17 cellular contexts compared by ENCODE assay signal in the genomic region with DNA sequence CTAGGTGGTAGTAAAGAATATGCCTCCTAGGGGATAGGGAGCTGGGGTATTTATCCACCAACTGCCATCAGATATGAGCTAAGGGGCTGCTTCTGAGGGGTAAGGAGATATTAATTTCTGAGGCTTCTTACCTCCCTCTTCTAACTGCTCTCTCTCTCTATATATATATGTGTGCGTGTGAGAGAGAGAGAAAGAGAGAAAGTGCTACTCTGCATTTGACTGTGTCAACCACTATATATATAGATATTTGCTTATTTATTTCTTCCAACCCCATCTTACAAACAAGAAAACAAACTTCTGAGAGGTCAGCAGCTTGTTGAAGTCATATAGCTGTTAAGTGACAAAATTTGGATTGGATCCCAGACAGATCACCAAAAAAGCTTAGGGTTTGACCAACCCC. TPM values are rescaled to one million over a fixed set of nuclear protein-coding genes. Genes with fewer than 3 reads are reported as not detected.
DNase-seq lines count a peak whose midpoint lies in the region; ATAC-seq lines count a peak whose summit lies in the region.
"Had no signal": no experiment of that assay in that cellular context is flagged by ENCODE, and none has a peak within 500 bp of the region (broad histone marks: within the 10 kb centered on the region; RNA-seq: fewer than 3 reads in every experiment).

No MANE protein-coding gene starts in this region.

- H3K36me3 Mint-ChIP-seq in stimulated activated effector memory CD8-positive, alpha-beta T cell treated with anti-CD3 and anti-CD28 coated beads, Interleukin-12 subunit alpha, Interleukin-12 subunit beta, amount 100 ng/mL, for 72 hours: no peaks in the 10 kb centered on the region
- H3K36me3 Mint-ChIP-seq: CD14-positive monocyte, IgD-negative memory B cell had no signal

- no peaks in the 10 kb centered on the region for H3K36me3 ChIP-seq in mesenchymal stem cell (ENCODE audit: control insufficient read depth in 1 of 2, insufficient read depth in 2 of 2, low read depth in 1 of 2, low read length in 2 of 2)

- DNase-seq in GM19238 (ENCODE audit: insufficient read length, low spot score) (no peak), NCI-H2171 (lab: John Stamatoyannopoulos, UW) (no peak), mesenchymal stem cell (no peak)
- no peak for DNase-seq in stimulated activated effector memory CD8-positive, alpha-beta T cell treated with anti-CD3 and anti-CD28 coated beads, Interleukin-12 subunit alpha, Interleukin-12 subunit beta, amount 100 ng/mL, for 72 hours (ENCODE audit: low spot score in 2 of 2)
- DNase-seq: GM23248, H9, NCI-H1105, NCI-H146, NCI-H2029 treated with DMSO at 0.1 percent for 48 hours, NCI-H526, Right ventricle myocardium superior had no signal

- no peak overlapping the region for H4K8ac ChIP-seq in mesenchymal stem cell (ENCODE audit: low read length)

- no peak overlapping the region for H2AFZ ChIP-seq in mesenchymal stem cell (ENCODE audit: low read depth, low read length)

- H2BK15ac ChIP-seq in mesenchymal stem cell (ENCODE audit: low read depth, poor library complexity, severe bottlenecking): no peak overlapping the region

- H2AK5ac ChIP-seq in mesenchymal stem cell (ENCODE audit: low read length, severe bottlenecking): no peak overlapping the region

- no peak overlapping the region for H4K91ac ChIP-seq in mesenchymal stem cell (ENCODE audit: low read length)

- no peak overlapping the region for H3K4ac ChIP-seq in mesenchymal stem cell (ENCODE audit: low read depth in 1 of 2, low read length in 2 of 2)

- H2BK12ac ChIP-seq in mesenchymal stem cell (ENCODE audit: low read length in 2 of 2): no peak overlapping the region

- no peak overlapping the region for H3K4me3 ChIP-seq in mesenchymal stem cell (ENCODE audit: insufficient read depth in 1 of 2, low read depth in 1 of 2, low read length in 2 of 2)
- H3K4me3 ChIP-seq: GM23248 had no signal

- no peak overlapping the region for H3K27ac Mint-ChIP-seq in stimulated activated effector memory CD8-positive, alpha-beta T cell treated with anti-CD3 and anti-CD28 coated beads, Interleukin-12 subunit alpha, Interleukin-12 subunit beta, amount 100 ng/mL, for 72 hours
- H3K27ac Mint-ChIP-seq: CD14-positive monocyte, H9, IgD-negative memory B cell had no signal

- no peak overlapping the region for H3K4me2 ChIP-seq in mesenchymal stem cell (ENCODE audit: low read length, poor library complexity, severe bottlenecking)

- H3K27me3 ChIP-seq in layer of hippocampus (ENCODE audit: control insufficient read depth, insufficient read depth, low read length): no peaks in the 10 kb centered on the region
- no peaks in the 10 kb centered on the region for H3K27me3 ChIP-seq in mesenchymal stem cell (ENCODE audit: control insufficient read depth in 1 of 2, insufficient read depth in 1 of 2, low read length in 2 of 2)

- no peaks in the 10 kb centered on the region for H3K9me3 Mint-ChIP-seq in stimulated activated effector memory CD8-positive, alpha-beta T cell treated with anti-CD3 and anti-CD28 coated beads, Interleukin-12 subunit alpha, Interleukin-12 subunit beta, amount 100 ng/mL, for 72 hours
- H3K9me3 Mint-ChIP-seq: H9, IgD-negative memory B cell had no signal

- H3K9me3 ChIP-seq in mesenchymal stem cell (ENCODE audit: control insufficient read depth, low read length): no peaks in the 10 kb centered on the region

- H3K4me3 Mint-ChIP-seq in stimulated activated effector memory CD8-positive, alpha-beta T cell treated with anti-CD3 and anti-CD28 coated beads, Interleukin-12 subunit alpha, Interleukin-12 subunit beta, amount 100 ng/mL, for 72 hours: no peak overlapping the region
- H3K4me3 Mint-ChIP-seq: CD14-positive monocyte, H9, IgD-negative memory B cell had no signal

- H3K27ac ChIP-seq in angular gyrus (ENCODE audit: low read depth, low read length) (peak overlapping the region; percentile 99), layer of hippocampus (ENCODE audit: low read depth, low read length) (peak overlapping the region; percentile 93), mesenchymal stem cell (ENCODE audit: low read length, poor library complexity, severe bottlenecking) (no peak overlapping the region)
- H3K27ac ChIP-seq: GM23248 had no signal

- H3K23ac ChIP-seq in mesenchymal stem cell (ENCODE audit: low read length in 2 of 2): no peak overlapping the region

- H2BK120ac ChIP-seq in mesenchymal stem cell (ENCODE audit: low read depth, low read length): no peak overlapping the region

- no peak overlapping the region for H2BK5ac ChIP-seq in mesenchymal stem cell (ENCODE audit: low read depth, low read length, poor library complexity, severe bottlenecking)

- ATAC-seq in GM21619 (IDR thresholded peaks at IDR 0.05; ENCODE audit: unreplicated experiment) (peak; percentile 60), HG02884 (IDR thresholded peaks at IDR 0.05; ENCODE audit: unreplicated experiment) (peak; percentile 82)
- no peak for ATAC-seq in stimulated activated effector memory CD8-positive, alpha-beta T cell treated with anti-CD3 and anti-CD28 coated beads, Interleukin-12 subunit alpha, Interleukin-12 subunit beta, amount 100 ng/mL, for 72 hours

- peaks cover 5% of the 10 kb centered on the region for H3K4me1 Mint-ChIP-seq in stimulated activated effector memory CD8-positive, alpha-beta T cell treated with anti-CD3 and anti-CD28 coated beads, Interleukin-12 subunit alpha, Interleukin-12 subunit beta, amount 100 ng/mL, for 72 hours
- H3K4me1 Mint-ChIP-seq: CD14-positive monocyte, IgD-negative memory B cell had no signal

- no peak overlapping the region for H3K18ac ChIP-seq in mesenchymal stem cell (ENCODE audit: low read depth in 1 of 2, low read length in 2 of 2)

- no peaks in the 10 kb centered on the region for H3K79me1 ChIP-seq in mesenchymal stem cell (replicated peaks; ENCODE audit: low read length, poor library complexity, severe bottlenecking)

- no peak overlapping the region for H3K14ac ChIP-seq in mesenchymal stem cell (ENCODE audit: low read length in 2 of 2)

- no peak overlapping the region for H3K9ac ChIP-seq in mesenchymal stem cell (ENCODE audit: low read length)
- H3K9ac ChIP-seq: GM23248 had no signal

- no peaks in the 10 kb centered on the region for H3K4me1 ChIP-seq in mesenchymal stem cell (ENCODE audit: control insufficient read depth, insufficient read depth, low read depth, low read length)

- WGBS in mesenchymal stem cell: no CpG with 5 or more reads among the region's 1 CpG

RNA-seq across cellular contexts. Expression of gene HEPACAM, which starts 5.9 kb away (rescaled TPM):
- not detected for polyA plus RNA-seq in mesenchymal stem cell (2013, experiment 1 of 2)
- polyA plus RNA-seq in mesenchymal stem cell (2013, experiment 2 of 2): not detected
- polyA plus RNA-seq: CD14-positive monocyte, GM23248, IgD-negative memory B cell had no signal

RNA-seq across cellular contexts. Expression of gene CCDC15, which starts 12.3 kb away (rescaled TPM):
- 0.66 TPM for polyA plus RNA-seq in mesenchymal stem cell (2013, experiment 1 of 2)
- 0.60 TPM for polyA plus RNA-seq in mesenchymal stem cell (2013, experiment 2 of 2)

RNA-seq across cellular contexts. Expression of gene HEPN1, which starts 22.7 kb away (rescaled TPM):
- polyA plus RNA-seq in mesenchymal stem cell (2013, experiment 1 of 2): not detected
- polyA plus RNA-seq in mesenchymal stem cell (2013, experiment 2 of 2): not detected
- polyA plus RNA-seq: CD14-positive monocyte, GM23248, IgD-negative memory B cell had no signal

RNA-seq across cellular contexts. Expression of gene ROBO4, which starts 44.0 kb away (rescaled TPM):
- polyA plus RNA-seq in mesenchymal stem cell (2013, experiment 1 of 2): 0.17 TPM
- polyA plus RNA-seq in mesenchymal stem cell (2013, experiment 2 of 2): 0.22 TPM
- polyA plus RNA-seq: IgD-negative memory B cell had no signal
